ENCODE assay signal across 8 cellular contexts in genomic region chr3:127574880-127575878, GRCh38. TPM values are rescaled to one million over a fixed set of nuclear protein-coding genes. Genes with fewer than 3 reads are reported as not detected.
A peak's percentile ranks its signal among the peaks of the same experiment; 100 is the strongest.
DNase-seq lines count a peak whose midpoint lies in the region; ATAC-seq and TF ChIP-seq lines count a peak whose summit lies in the region.

No MANE protein-coding gene starts in this region.

- H3K4me1 ChIP-seq in Panc1 (ENCODE audit: control insufficient read depth, insufficient read depth, low read length) = peaks cover 4% of the 10 kb centered on the region; the same call in 1 of the 2 replicates

- no peaks in the 10 kb centered on the region for H3K9me3 ChIP-seq in Panc1 (ENCODE audit: control insufficient read depth, insufficient read depth, low read depth, low read length)

- H3K36me3 ChIP-seq in Panc1 (ENCODE audit: control insufficient read depth, insufficient read depth, low read length) = peaks cover 7% of the 10 kb centered on the region; the same call in 1 of the 2 replicates

- in situ Hi-C loops in Panc1 (cut with HindIII; ENCODE audit: low pct_unique_long_range_greater_than_20kb, low sequenced_read_pairs) = no loop called here

- TF ChIP-seq POLR2A in erythroblast (IDR thresholded peaks at IDR 0.05; ENCODE audit: low read length) = no peak

- no TSS peak for BruUV-seq in Panc1 (replicated peaks; lab: Mats Ljungman, UMichigan)

- CTCF ChIA-PET in Panc1 (lab: Charles Lee) = interaction anchor here (0.5 to 1.7 kb wide), 28 partner anchors 9 to 1141 kb away, joined by 3 to 15 read pairs (median 4); partner anchors contain the start of gene MCM2

- no peaks in the 10 kb centered on the region for H3K9me3 Mint-ChIP-seq in natural killer cell
- no peaks in the 10 kb centered on the region for H3K9me3 Mint-ChIP-seq in stimulated activated memory B cell treated with anti-CD40 and anti-IgM and Interleukin-4, amounts not matched to agents 10 μg/mL and 1 μg/mL and 100 μg/mL, for 72 hours

- H3K4me1 Mint-ChIP-seq in natural killer cell = peaks cover 12 to 37% of the 10 kb centered on the region in 2 donors
- peaks cover 20% of the 10 kb centered on the region for H3K4me1 Mint-ChIP-seq in stimulated activated memory B cell treated with anti-CD40 and anti-IgM and Interleukin-4, amounts not matched to agents 10 μg/mL and 1 μg/mL and 100 μg/mL, for 72 hours

- TF ChIP-seq CTCF in Panc1 (IDR thresholded peaks at IDR 0.05) (peak; percentile 100), natural killer cell (IDR thresholded peaks at IDR 0.05) (peak; percentile 86)

- H3K36me3 Mint-ChIP-seq in natural killer cell = peaks cover 7% of the 10 kb centered on the region
- peaks cover 51% of the 10 kb centered on the region for H3K36me3 Mint-ChIP-seq in stimulated activated memory B cell treated with anti-CD40 and anti-IgM and Interleukin-4, amounts not matched to agents 10 μg/mL and 1 μg/mL and 100 μg/mL, for 72 hours

- H3K27ac Mint-ChIP-seq in natural killer cell = peak overlapping the region in 1 of 2 donors; percentile 61
- peak overlapping the region; percentile 33 for H3K27ac Mint-ChIP-seq in stimulated activated memory B cell treated with anti-CD40 and anti-IgM and Interleukin-4, amounts not matched to agents 10 μg/mL and 1 μg/mL and 100 μg/mL, for 72 hours

- POLR2A ChIA-PET in Panc1 (lab: Charles Lee) = interaction anchor here (0.6 kb wide), 2 partner anchors 14 to 16 kb away, joined by 3 to 5 read pairs; partner anchors contain the start of gene TPRA1

- H3K27ac ChIP-seq in Panc1 (ENCODE audit: low read length) = 0 out of 2 replicates have a peak overlapping the region, but pooled peaks have one; percentile 29

- ATAC-seq in GM21825 (IDR thresholded peaks at IDR 0.05; ENCODE audit: unreplicated experiment) = peak; percentile 72
- peak; percentile 96 for ATAC-seq in Panc1
- peak; percentile 94 to 100 (median 97) for ATAC-seq in natural killer cell
- ATAC-seq in stimulated activated memory B cell treated with anti-CD40 and anti-IgM and Interleukin-4, amounts not matched to agents 10 μg/mL and 1 μg/mL and 100 μg/mL, for 72 hours = peak; percentile 88

- H3K4me3 ChIP-seq in Panc1 (ENCODE audit: low read depth in 2 of 2, low read length in 2 of 2) = no peak overlapping the region

- peak; percentile 70 for DNase-seq in DMS79 (lab: John Stamatoyannopoulos, UW)
- peak; percentile 94 to 95 for DNase-seq in Kasumi-1 (lab: John Stamatoyannopoulos, UW)
- peak; percentile 82 for DNase-seq in Panc1 (ENCODE audit: low read depth, low spot score)
- DNase-seq in activated T-cell treated with anti-CD3 and anti-CD28 coated beads, Interleukin-2, amount 50 U/mL, for 1 hour = peak; percentile 89
- peak; percentile 91 to 94 for DNase-seq in erythroblast (lab: John Stamatoyannopoulos, UW)
- peak; percentile 76 for DNase-seq in natural killer cell

- H3K4me3 Mint-ChIP-seq in natural killer cell = peak overlapping the region; percentile 31
- no peak overlapping the region for H3K4me3 Mint-ChIP-seq in stimulated activated memory B cell treated with anti-CD40 and anti-IgM and Interleukin-4, amounts not matched to agents 10 μg/mL and 1 μg/mL and 100 μg/mL, for 72 hours

- no peaks in the 10 kb centered on the region for H3K27me3 ChIP-seq in Panc1 (ENCODE audit: control insufficient read depth, insufficient read depth, low read length)

- intact Hi-C loops in Panc1 (cut with micrococcal nuclease; ENCODE audit: unreplicated experiment) (no loop called here), natural killer cell (cut with micrococcal nuclease) (loop anchor here (1.0 to 5.0 kb wide), 3 partner anchors 117 to 396 kb away; no protein-coding TSS in a partner anchor)

- no peaks in the 10 kb centered on the region for H3K27me3 Mint-ChIP-seq in natural killer cell (ENCODE audit: low read depth in 2 of 2)
- no peaks in the 10 kb centered on the region for H3K27me3 Mint-ChIP-seq in stimulated activated memory B cell treated with anti-CD40 and anti-IgM and Interleukin-4, amounts not matched to agents 10 μg/mL and 1 μg/mL and 100 μg/mL, for 72 hours

RNA-seq across cellular contexts. Expression of gene TPRA1, which starts 15.4 kb away (rescaled TPM):
- 42.6 TPM for total RNA-seq in Panc1 (2021; ENCODE audit: unreplicated experiment)
- polyA plus RNA-seq in Panc1 (2012; ENCODE audit: insufficient read length) = 52.6 TPM
- 10 to 100 TPM; 15.4 to 22.7 (median 22.1) TPM for total RNA-seq in natural killer cell

RNA-seq across cellular contexts. Expression of gene MCM2, which starts 23.0 kb away (rescaled TPM):
- total RNA-seq in Panc1 (2021; ENCODE audit: unreplicated experiment) = 132 TPM
- 106 TPM for polyA plus RNA-seq in Panc1 (2012; ENCODE audit: insufficient read length)
- 10 to 100 TPM; 18.8 to 21.4 (median 20.4) TPM for total RNA-seq in natural killer cell

RNA-seq across cellular contexts. Expression of gene PODXL2, which starts 53.8 kb away (rescaled TPM):
- total RNA-seq in Panc1 (2021; ENCODE audit: unreplicated experiment) (15.3 TPM), natural killer cell (1 to 10 TPM; 2.2 to 3.5 (median 2.7) TPM)
- 27.2 TPM for polyA plus RNA-seq in Panc1 (2012; ENCODE audit: insufficient read length)
